ENCODE assay signal across 21 cellular contexts in genomic region chr1:93571623-93572310, GRCh38.
DNase-seq lines count a peak whose midpoint lies in the region; ATAC-seq and TF ChIP-seq lines count a peak whose summit lies in the region.
"Had no signal": no experiment of that assay in that cellular context is flagged by ENCODE, and none has a peak within 500 bp of the region (broad histone marks: within the 10 kb centered on the region; RNA-seq: fewer than 3 reads in every experiment).

No MANE protein-coding gene starts in this region.

- no peaks in the 10 kb centered on the region for H3F3A ChIP-seq in GM23338 (replicated peaks; ENCODE audit: low read depth)

- no peak for TF ChIP-seq CTCF in GM23338 (conservative IDR thresholded peaks at IDR 0.05; ENCODE audit: low read depth in 2 of 2)
- no peak for TF ChIP-seq CTCF in RWPE1 (conservative IDR thresholded peaks at IDR 0.05; ENCODE audit: low read depth)
- TF ChIP-seq CTCF in psoas muscle (IDR thresholded peaks at IDR 0.05), result no peak

- no peaks in the 10 kb centered on the region for H3K9me3 Mint-ChIP-seq in GM23338
- H3K9me3 Mint-ChIP-seq: CD8-positive, alpha-beta T cell had no signal

- peaks cover 5% of the 10 kb centered on the region for H3K27me3 Mint-ChIP-seq in GM23338 (ENCODE audit: insufficient read depth, low read depth, poor library complexity)

- H2AFZ ChIP-seq in GM23338, result no peak overlapping the region

- intact Hi-C loops in psoas muscle (cut with DNase I), result no loop called here

- no peak overlapping the region; the same call in 1 of the 2 replicates for H3K4me2 ChIP-seq in GM23338

- H3K79me2 ChIP-seq in GM23338 (replicated peaks; ENCODE audit: insufficient read depth), result no peaks in the 10 kb centered on the region

- H3K27ac Mint-ChIP-seq in GM23338, result peak overlapping the region; percentile 87; the same call in 1 of the 2 replicates
- H3K27ac Mint-ChIP-seq: CD8-positive, alpha-beta T cell had no signal

- H3K4me3 ChIP-seq in GM23338 (no peak overlapping the region), iPS-20b (ENCODE audit: low read length) (no peak overlapping the region), psoas muscle (no peak overlapping the region)
- H3K4me3 ChIP-seq: MG63 had no signal

- no peak overlapping the region for H3K9ac ChIP-seq in iPS-20b (ENCODE audit: low read depth, low read length)

- peaks cover 18% of the 10 kb centered on the region for H3K4me1 ChIP-seq in GM23338 (ENCODE audit: insufficient read depth)
- peaks cover 13% of the 10 kb centered on the region; the same call in 1 of the 2 replicates for H3K4me1 ChIP-seq in iPS-20b (ENCODE audit: insufficient read depth, low read length)
- H3K4me1 ChIP-seq in psoas muscle, result peaks cover 59% of the 10 kb centered on the region

- CTCF ChIA-PET in RWPE1 (lab: Yijun Ruan, JAX), result no interaction called here

- H4K20me1 ChIP-seq in GM23338 (replicated peaks; ENCODE audit: insufficient read depth), result 0 out of 2 replicates have a peak, but pooled peaks cover 8% of the 10 kb centered on the region

- H3K4me1 Mint-ChIP-seq in GM23338, result peaks cover 20% of the 10 kb centered on the region

- H3K9me2 ChIP-seq in GM23338 (ENCODE audit: insufficient read depth), result no peaks in the 10 kb centered on the region

- DNase-seq in GM23338 (ENCODE audit: low spot score), result no peak
- DNase-seq in RWPE1 (ENCODE audit: low spot score), result no peak
- DNase-seq in psoas muscle, result no peak
- DNase-seq in NCI-H2196 treated with DMSO at 0.1 percent for 48 hours (lab: John Stamatoyannopoulos, UW; ENCODE audit: unreplicated experiment), result no peak
- no peak for DNase-seq in DMS79 (lab: John Stamatoyannopoulos, UW)
- no peak for DNase-seq in activated CD8-positive, alpha-beta memory T cell treated with anti-CD3 and anti-CD28 coated beads, Interleukin-2, amount 50 U/mL, for 48 hours
- DNase-seq: AML-193; C1 segment of cervical spinal cord; CD8-positive, alpha-beta T cell; DMS153; GOT3; Kasumi-1; MG63; NCI-H1417; NCI-H187; NCI-H446 treated with DMSO at 0.1 percent for 48 hours; NCI-H526 treated with DMSO at 0.1 percent for 48 hours; PC-3; SIG-M5 had no signal

- H3K4me3 Mint-ChIP-seq in GM23338, result no peak overlapping the region
- H3K4me3 Mint-ChIP-seq: CD8-positive, alpha-beta T cell had no signal

- POLR2A ChIA-PET in RWPE1 (lab: Yijun Ruan, JAX; ENCODE audit: low non-redundant PET), result no interaction called here

- H3K9me3 ChIP-seq in iPS-20b (ENCODE audit: insufficient read depth, low read depth, low read length), result no peaks in the 10 kb centered on the region
- H3K9me3 ChIP-seq in psoas muscle, result no peaks in the 10 kb centered on the region
- H3K9me3 ChIP-seq: MG63 had no signal

- H3K27ac ChIP-seq in GM23338 (ENCODE audit: low read depth) (peak overlapping the region; percentile 63; the same call in 1 of the 2 replicates), RWPE1 (peak overlapping the region; percentile 50), iPS-20b (ENCODE audit: low read length) (peak overlapping the region; percentile 1), psoas muscle (peak overlapping the region; percentile 39)

- ATAC-seq in GM23338 (no peak), psoas muscle (no peak)
- ATAC-seq: CD8-positive, alpha-beta T cell; PC-3; SK-N-SH treated with all-trans-retinoic acid at 6 μM for 48 hours had no signal

- H3K36me3 ChIP-seq in GM23338 (ENCODE audit: insufficient read depth), result no peaks in the 10 kb centered on the region; the same call in 1 of the 2 replicates
- peaks cover 68% of the 10 kb centered on the region for H3K36me3 ChIP-seq in iPS-20b (ENCODE audit: insufficient read depth, low read depth, low read length)
- peaks cover 3 to 75% of the 10 kb centered on the region in 2 donors for H3K36me3 ChIP-seq in psoas muscle (ENCODE audit: insufficient read depth in 1 of 2, low read depth in 1 of 2)

- peaks cover 17% of the 10 kb centered on the region for H3K36me3 Mint-ChIP-seq in GM23338 (ENCODE audit: low read depth)
- H3K36me3 Mint-ChIP-seq: CD8-positive, alpha-beta T cell had no signal

- H3K27me3 ChIP-seq in GM23338 (ENCODE audit: insufficient read depth), result no peaks in the 10 kb centered on the region
- H3K27me3 ChIP-seq in iPS-20b (ENCODE audit: insufficient read depth, low read length), result no peaks in the 10 kb centered on the region
- H3K27me3 ChIP-seq in psoas muscle (ENCODE audit: insufficient read depth in 3 of 3, low read length in 2 of 3), result no peaks in the 10 kb centered on the region
- H3K27me3 ChIP-seq: MG63 had no signal

- WGBS in psoas muscle, 3 donors, result 94 to 96% (median 96%) methylated on average over 12 of the region's 12 CpGs

TF ChIP-seq in GM23338, 12 proteins besides CTCF, POLR2A, EP300 and RAD21:
- TF ChIP-seq ETS1 (IDR thresholded peaks at IDR 0.05) (no peak), EZH2phosphoT487 (IDR thresholded peaks at IDR 0.05; ENCODE audit: unreplicated experiment) (no peak)

Comparison
In these comparisons a context has a peak if more than half of its experiments do, and no peak if none do; other contexts are left out.
1. H3K27ac ChIP-seq: peak in every context shown above with its lines; median percentile 63 in GM23338; 50 in RWPE1; 39 in psoas muscle; 1 in iPS-20b.